ENCODE assay signal across 8 cellular contexts in genomic region chr2:240434728-240435456, GRCh38. TPM values are rescaled to one million over a fixed set of nuclear protein-coding genes. Genes with fewer than 3 reads are reported as not detected.
DNase-seq lines count a peak whose midpoint lies in the region; ATAC-seq and TF ChIP-seq lines count a peak whose summit lies in the region.

No MANE protein-coding gene starts in this region.

- H3K27ac ChIP-seq in hepatocyte (peak overlapping the region; percentile 95), vagina (peak overlapping the region; percentile 90)

- no peaks in the 10 kb centered on the region for H3K9me3 Mint-ChIP-seq in Calu3 (ENCODE audit: low read depth, unreplicated experiment)

- peaks cover 18% of the 10 kb centered on the region for H3K4me1 ChIP-seq in hepatocyte (ENCODE audit: insufficient read depth)
- H3K4me1 ChIP-seq in vagina, result peaks cover 61% of the 10 kb centered on the region

- ATAC-seq in GM21619 (IDR thresholded peaks at IDR 0.05; ENCODE audit: unreplicated experiment), result peak; percentile 54

- H3K27ac Mint-ChIP-seq in Calu3 (ENCODE audit: unreplicated experiment), result peak overlapping the region; percentile 36

- H3K9me3 ChIP-seq in hepatocyte (ENCODE audit: low read depth) (no peaks in the 10 kb centered on the region), vagina (no peaks in the 10 kb centered on the region)

- peak overlapping the region; percentile 75 for H3K4me3 Mint-ChIP-seq in Calu3 (ENCODE audit: low read depth, unreplicated experiment)

- H3K27me3 ChIP-seq in hepatocyte (no peaks in the 10 kb centered on the region), vagina (no peaks in the 10 kb centered on the region)

- H3K4me2 ChIP-seq in hepatocyte, result peak overlapping the region; percentile 99

- peak in 1 of 2 donors; percentile 34 for TF ChIP-seq POLR2A in vagina (IDR thresholded peaks at IDR 0.05)

- peaks cover 21% of the 10 kb centered on the region for H3K4me1 Mint-ChIP-seq in Calu3 (ENCODE audit: low read depth, unreplicated experiment)

- intact Hi-C loops in Calu3 (cut with micrococcal nuclease; ENCODE audit: unreplicated experiment) (loop anchor here (10.0 kb wide), 1 partner anchor 130 kb away; no protein-coding TSS in a partner anchor), vagina (cut with DNase I) (loop anchor here (2.0 kb wide), 1 partner anchor 202 kb away; no protein-coding TSS in a partner anchor)

- peaks cover 45% of the 10 kb centered on the region for H3K36me3 Mint-ChIP-seq in Calu3 (ENCODE audit: insufficient read depth, unreplicated experiment)

- CTCF ChIA-PET in Calu3 (lab: Charles Lee), result no interaction called here

- peaks cover 27% of the 10 kb centered on the region for H4K20me1 ChIP-seq in hepatocyte (ENCODE audit: insufficient read depth, poor library complexity, severe bottlenecking)

- H3K36me3 ChIP-seq in hepatocyte (replicated peaks; ENCODE audit: insufficient read depth, low read depth) (no peaks in the 10 kb centered on the region), vagina (no peaks in the 10 kb centered on the region)

- peaks cover 35% of the 10 kb centered on the region for H3K79me2 ChIP-seq in hepatocyte

- H3K4me3 ChIP-seq in astrocyte of the cerebellum (ENCODE audit: low read depth, low read length) (peak overlapping the region; percentile 50), hepatocyte (peak overlapping the region; percentile 90), retinal pigment epithelial cell (ENCODE audit: low read length) (peak overlapping the region; percentile 53), vagina (peak overlapping the region; percentile 66 to 78)

- peaks cover 14% of the 10 kb centered on the region for H3K27me3 Mint-ChIP-seq in Calu3 (ENCODE audit: unreplicated experiment)

- peak; percentile 97 for DNase-seq in Calu3
- peak; percentile 79 for DNase-seq in NCI-H1092 (lab: John Stamatoyannopoulos, UW)
- peak; percentile 84 for DNase-seq in T-helper 22 cell (ENCODE audit: low read depth)
- DNase-seq in astrocyte of the cerebellum (ENCODE audit: low read depth), result peak; percentile 55
- peak; percentile 94 for DNase-seq in hepatocyte (ENCODE audit: low spot score)
- DNase-seq in retinal pigment epithelial cell (ENCODE audit: low read depth), result peak; percentile 53
- no peak for DNase-seq in vagina (ENCODE audit: extremely low spot score in 2 of 2)

- H2AFZ ChIP-seq in hepatocyte, result peak overlapping the region; percentile 76

- no peaks in the 10 kb centered on the region for H3K9me2 ChIP-seq in hepatocyte (replicated peaks; ENCODE audit: insufficient read depth)

- BruUV-seq in Calu3 (replicated peaks; lab: Mats Ljungman, UMichigan), result no TSS peak

- TF ChIP-seq CTCF in Calu3 (IDR thresholded peaks at IDR 0.05; ENCODE audit: unreplicated experiment) (no peak), astrocyte of the cerebellum (IDR thresholded peaks at IDR 0.05; ENCODE audit: low read depth, low read length, missing control alignments) (no peak), hepatocyte (IDR thresholded peaks at IDR 0.05; ENCODE audit: poor library complexity) (no peak), retinal pigment epithelial cell (conservative IDR thresholded peaks at IDR 0.05; ENCODE audit: low read depth, low read length) (no peak), vagina (IDR thresholded peaks at IDR 0.05) (no peak)

- 2% methylated on average over 18 of the region's 71 CpGs for WGBS in hepatocyte (ENCODE audit: low lambda C conversion rate, missing lambda C conversion rate)

- in situ Hi-C loops in astrocyte of the cerebellum (cut with HindIII; ENCODE audit: low sequenced_read_pairs), result no loop called here

RNA-seq across cellular contexts. Expression of gene GPC1, which starts 0.6 kb away (rescaled TPM):
- total RNA-seq in Calu3 (2022) (41.8 and 51.5 TPM in 2 replicates), hepatocyte (57.8 and 71.4 TPM in 2 replicates), vagina (73.2 TPM)
- polyA plus RNA-seq in hepatocyte, result 141 and 142 TPM in 2 replicates

Comparison
In these comparisons a context has a peak if more than half of its experiments do, and no peak if none do; other contexts are left out.
1. DNase-seq: peak in Calu3 (single experiment), NCI-H1092 (single experiment), T-helper 22 cell (single experiment), astrocyte of the cerebellum (single experiment), hepatocyte (single experiment) and retinal pigment epithelial cell (single experiment); none in vagina (0 of 2).
2. Peak in every context shown above with its lines, with median percentiles within 50 percentile points of each other: H3K4me3 ChIP-seq.